11 cellular contexts compared by ENCODE assay signal in genomic region chr1:233114159-233114558, GRCh38.
A peak's percentile ranks its signal among the peaks of the same experiment; 100 is the strongest.
DNase-seq lines count a peak whose midpoint lies in the region; ATAC-seq and TF ChIP-seq lines count a peak whose summit lies in the region.
"Had no signal": no experiment of that assay in that cellular context is flagged by ENCODE, and none has a peak within 500 bp of the region (broad histone marks: within the 10 kb centered on the region; RNA-seq: fewer than 3 reads in every experiment).

No MANE protein-coding gene starts in this region.

- no peaks in the 10 kb centered on the region for H3K9me3 Mint-ChIP-seq in T-helper 2 cell treated with Interferon-gamma antibody and Interleukin-4, amounts not matched to agents 5 μg/mL and 100 μg/mL, for 36 hours
- H3K9me3 Mint-ChIP-seq in type B pancreatic cell = no peaks in the 10 kb centered on the region

- H3K27ac ChIP-seq in smooth muscle cell (ENCODE audit: low read depth) = peak overlapping the region; percentile 94

- no peak for ATAC-seq in HG03139 (IDR thresholded peaks at IDR 0.05; ENCODE audit: unreplicated experiment)
- no peak for ATAC-seq in HG02970 (IDR thresholded peaks at IDR 0.05; ENCODE audit: low FRiP score, unreplicated experiment)

- no peaks in the 10 kb centered on the region for H3K27me3 ChIP-seq in smooth muscle cell (ENCODE audit: low read depth)
- H3K27me3 ChIP-seq: SJCRH30 had no signal

- no peaks in the 10 kb centered on the region for H3K9me3 ChIP-seq in smooth muscle cell (replicated peaks; ENCODE audit: low read depth)
- H3K9me3 ChIP-seq: SJCRH30 had no signal

- no peaks in the 10 kb centered on the region for H3K27me3 Mint-ChIP-seq in T-helper 2 cell treated with Interferon-gamma antibody and Interleukin-4, amounts not matched to agents 5 μg/mL and 100 μg/mL, for 36 hours (ENCODE audit: low read depth)
- H3K27me3 Mint-ChIP-seq in type B pancreatic cell = no peaks in the 10 kb centered on the region

- H3K4me3 Mint-ChIP-seq in T-helper 2 cell treated with Interferon-gamma antibody and Interleukin-4, amounts not matched to agents 5 μg/mL and 100 μg/mL, for 36 hours = no peak overlapping the region
- H3K4me3 Mint-ChIP-seq in type B pancreatic cell = no peak overlapping the region

- H3K4me2 ChIP-seq in smooth muscle cell = peak overlapping the region; percentile 76

- no peak for TF ChIP-seq CTCF in fibroblast of mammary gland (conservative IDR thresholded peaks at IDR 0.05; ENCODE audit: control insufficient read depth, insufficient read depth, low read depth, low read length)
- TF ChIP-seq CTCF in smooth muscle cell (IDR thresholded peaks at IDR 0.05; ENCODE audit: borderline replicate concordance, insufficient read depth, poor library complexity, severe bottlenecking) = no peak
- no peak for TF ChIP-seq CTCF in type B pancreatic cell (conservative IDR thresholded peaks at IDR 0.05)

- 61% methylated on average over 5 of the region's 5 CpGs for WGBS in smooth muscle cell (ENCODE audit: low lambda C conversion rate)

- H3K79me2 ChIP-seq in smooth muscle cell (ENCODE audit: low read depth) = no peaks in the 10 kb centered on the region

- H2AFZ ChIP-seq in smooth muscle cell (ENCODE audit: low read depth) = no peak overlapping the region

- peak overlapping the region; percentile 81 for H3K9ac ChIP-seq in smooth muscle cell (ENCODE audit: low read depth)

- H3F3A ChIP-seq in smooth muscle cell (ENCODE audit: low read depth) = peaks cover 29% of the 10 kb centered on the region

- DNase-seq in T-helper 2 cell treated with Interferon-gamma antibody and Interleukin-4, amounts not matched to agents 5 μg/mL and 100 μg/mL, for 36 hours (ENCODE audit: low spot score) = no peak
- no peak for DNase-seq in T-helper 2 cell
- DNase-seq in RPMI8226 = peak; percentile 17
- peak; percentile 69 for DNase-seq in fibroblast of mammary gland (ENCODE audit: low read depth)
- no peak for DNase-seq in smooth muscle cell (lab: John Stamatoyannopoulos, UW; ENCODE audit: unreplicated experiment)
- DNase-seq in type B pancreatic cell (ENCODE audit: extremely low spot score, unreplicated experiment) = no peak
- DNase-seq: erythroblast, NCI-H1417 had no signal

- H3K27ac Mint-ChIP-seq in T-helper 2 cell treated with Interferon-gamma antibody and Interleukin-4, amounts not matched to agents 5 μg/mL and 100 μg/mL, for 36 hours = peak overlapping the region; percentile 21
- no peak overlapping the region for H3K27ac Mint-ChIP-seq in type B pancreatic cell

- H3K4me1 ChIP-seq in smooth muscle cell (ENCODE audit: low read depth) = peaks cover 20% of the 10 kb centered on the region

- no peaks in the 10 kb centered on the region for H4K20me1 ChIP-seq in smooth muscle cell (ENCODE audit: low read depth)

- no peaks in the 10 kb centered on the region for H3K36me3 ChIP-seq in smooth muscle cell (ENCODE audit: low read depth)
- H3K36me3 ChIP-seq: SJCRH30 had no signal

- H3K4me3 ChIP-seq in fibroblast of mammary gland (ENCODE audit: control insufficient read depth, low read depth, low read length) = no peak overlapping the region
- H3K4me3 ChIP-seq in smooth muscle cell = no peak overlapping the region

- H3K4me1 Mint-ChIP-seq in T-helper 2 cell treated with Interferon-gamma antibody and Interleukin-4, amounts not matched to agents 5 μg/mL and 100 μg/mL, for 36 hours (ENCODE audit: low read depth) = peaks cover 25% of the 10 kb centered on the region
- peaks cover 25% of the 10 kb centered on the region for H3K4me1 Mint-ChIP-seq in type B pancreatic cell (ENCODE audit: unreplicated experiment)

- H3K36me3 Mint-ChIP-seq in T-helper 2 cell treated with Interferon-gamma antibody and Interleukin-4, amounts not matched to agents 5 μg/mL and 100 μg/mL, for 36 hours (ENCODE audit: low read depth) = peaks cover 1% of the 10 kb centered on the region
- peaks cover 5% of the 10 kb centered on the region for H3K36me3 Mint-ChIP-seq in type B pancreatic cell

Comparison
In these comparisons a context has a peak if more than half of its experiments do, and no peak if none do; other contexts are left out.
1. DNase-seq: peak in RPMI8226 (single experiment) and fibroblast of mammary gland (single experiment); none in T-helper 2 cell treated with Interferon-gamma antibody and Interleukin-4, amounts not matched to agents 5 μg/mL and 100 μg/mL, for 36 hours (single experiment), T-helper 2 cell (0 of 5), smooth muscle cell (single experiment) and type B pancreatic cell (single experiment).